Comparison of ENCODE assay signal across 8 cellular contexts in genomic region chr10:92691591-92692084, GRCh38. TPM values are rescaled to one million over a fixed set of nuclear protein-coding genes. Genes with fewer than 3 reads are reported as not detected.
DNase-seq lines count a peak whose midpoint lies in the region; ATAC-seq and TF ChIP-seq lines count a peak whose summit lies in the region.

No MANE protein-coding gene starts in this region.

- peaks cover 0 to 7% (median 2%) of the 10 kb centered on the region in 4 donors for H3K36me3 ChIP-seq in upper lobe of left lung

- H3K27me3 ChIP-seq in upper lobe of left lung: peaks cover 0 to 9% (median 0%) of the 10 kb centered on the region in 4 donors

- H3K4me3 ChIP-seq in upper lobe of left lung: peak overlapping the region; percentile 32 to 89 (median 78)

- TF ChIP-seq EP300 in upper lobe of left lung (IDR thresholded peaks at IDR 0.05): peak in 1 of 4 donors; percentile 55

- H3K4me3 Mint-ChIP-seq in activated naive CD4-positive, alpha-beta T cell treated with anti-CD3 and anti-CD28 coated beads for 36 hours: peak overlapping the region; percentile 37
- peak overlapping the region; percentile 71 for H3K4me3 Mint-ChIP-seq in central memory CD8-positive, alpha-beta T cell

- no peaks in the 10 kb centered on the region for H3K9me3 ChIP-seq in upper lobe of left lung

- intact Hi-C loops in activated naive CD4-positive, alpha-beta T cell treated with anti-CD3 and anti-CD28 coated beads for 36 hours (cut with micrococcal nuclease): loop anchor here (1.0 to 10.0 kb wide), 3 partner anchors 8 to 1011 kb away; partner anchors contain the start of genes CYP26C1 and FRA10AC1

- peaks cover 15 to 43% (median 17%) of the 10 kb centered on the region in 4 donors for H3K4me1 ChIP-seq in upper lobe of left lung

- H3K4me1 Mint-ChIP-seq in activated naive CD4-positive, alpha-beta T cell treated with anti-CD3 and anti-CD28 coated beads for 36 hours (ENCODE audit: low read depth): peaks cover 19% of the 10 kb centered on the region
- peaks cover 16% of the 10 kb centered on the region for H3K4me1 Mint-ChIP-seq in central memory CD8-positive, alpha-beta T cell

- TF ChIP-seq CTCF in upper lobe of left lung (IDR thresholded peaks at IDR 0.05): no peak

- peaks cover 62% of the 10 kb centered on the region for H3K27me3 Mint-ChIP-seq in activated naive CD4-positive, alpha-beta T cell treated with anti-CD3 and anti-CD28 coated beads for 36 hours (ENCODE audit: low read depth)
- peaks cover 63% of the 10 kb centered on the region for H3K27me3 Mint-ChIP-seq in central memory CD8-positive, alpha-beta T cell

- H3K27ac Mint-ChIP-seq in activated naive CD4-positive, alpha-beta T cell treated with anti-CD3 and anti-CD28 coated beads for 36 hours: no peak overlapping the region
- H3K27ac Mint-ChIP-seq in central memory CD8-positive, alpha-beta T cell (ENCODE audit: low read depth): peak overlapping the region; percentile 66

- WGBS in upper lobe of left lung, 2 donors: 27 to 38% methylated on average over 16 to 35 of the region's 35 CpGs

- DNase-seq in activated naive CD4-positive, alpha-beta T cell treated with anti-CD3 and anti-CD28 coated beads for 36 hours: no peak
- DNase-seq in activated naive CD4-positive, alpha-beta T cell treated with anti-CD3 and anti-CD28 coated beads, Interleukin-2, amount 50 U/mL, for 16 hours: no peak
- no peak for DNase-seq in central memory CD8-positive, alpha-beta T cell (ENCODE audit: low spot score in 2 of 2)
- DNase-seq in medulla oblongata (ENCODE audit: extremely low spot score) (peak; percentile 69), upper lobe of left lung (peak; percentile 76 to 90), HK-2 (ENCODE audit: unreplicated experiment) (no peak), HCEC 1CT (no peak)

- H3K36me3 Mint-ChIP-seq in activated naive CD4-positive, alpha-beta T cell treated with anti-CD3 and anti-CD28 coated beads for 36 hours (ENCODE audit: low read depth): no peaks in the 10 kb centered on the region
- no peaks in the 10 kb centered on the region for H3K36me3 Mint-ChIP-seq in central memory CD8-positive, alpha-beta T cell (ENCODE audit: insufficient read depth)

- no peak for ATAC-seq in central memory CD8-positive, alpha-beta T cell (replicated peaks; ENCODE audit: extremely low read depth, poor library complexity, severe bottlenecking)
- ATAC-seq in upper lobe of left lung (ENCODE audit: low FRiP score in 2 of 2) (peak; percentile 47 to 61), HG03354 (IDR thresholded peaks at IDR 0.05; ENCODE audit: poor library complexity, severe bottlenecking, unreplicated experiment) (no peak)

- H3K9me3 Mint-ChIP-seq in activated naive CD4-positive, alpha-beta T cell treated with anti-CD3 and anti-CD28 coated beads for 36 hours: no peaks in the 10 kb centered on the region
- H3K9me3 Mint-ChIP-seq in central memory CD8-positive, alpha-beta T cell: no peaks in the 10 kb centered on the region

- peak overlapping the region; percentile 90 to 99 (median 95) for H3K27ac ChIP-seq in upper lobe of left lung

- TF ChIP-seq POLR2A in upper lobe of left lung (IDR thresholded peaks at IDR 0.05): peak in 1 of 4 donors; percentile 26

- CTCF ChIA-PET in activated naive CD4-positive, alpha-beta T cell treated with anti-CD3 and anti-CD28 coated beads for 36 hours (lab: Charles Lee): interaction anchor here (0.6 to 1.1 kb wide), 2 partner anchors 26 to 150 kb away, joined by 3 read pairs; no protein-coding TSS in a partner anchor

RNA-seq across cellular contexts. Expression of gene HHEX, which starts 1.9 kb away (rescaled TPM):
- total RNA-seq in activated naive CD4-positive, alpha-beta T cell treated with anti-CD3 and anti-CD28 coated beads for 36 hours: under 1 TPM in 1 of 2 experiments, not detected in 1; 0.15 TPM
- total RNA-seq in upper lobe of left lung: 10 to 100 TPM in 4 of 6 donors, 1 to 10 TPM in 2; 5.8 to 21.9 (median 15.8) TPM

Comparison
In these comparisons a context has a peak if more than half of its experiments do, and no peak if none do; other contexts are left out.
1. DNase-seq: peak in medulla oblongata (single experiment) and upper lobe of left lung (2 of 2); none in activated naive CD4-positive, alpha-beta T cell treated with anti-CD3 and anti-CD28 coated beads for 36 hours (single experiment), activated naive CD4-positive, alpha-beta T cell treated with anti-CD3 and anti-CD28 coated beads, Interleukin-2, amount 50 U/mL, for 16 hours (single experiment), central memory CD8-positive, alpha-beta T cell (0 of 2), HK-2 (single experiment) and HCEC 1CT (single experiment).
2. ATAC-seq: peak in upper lobe of left lung (2 of 2); none in central memory CD8-positive, alpha-beta T cell (single experiment) and HG03354 (single experiment).
3. RNA of gene HHEX, which starts 1.9 kb away (total RNA-seq): 5.8 to 21.9 TPM in upper lobe of left lung; 0.15 TPM in activated naive CD4-positive, alpha-beta T cell treated with anti-CD3 and anti-CD28 coated beads for 36 hours; every median in the first group is over 4 times any median in the second.